15 cellular contexts compared by ENCODE assay signal in genomic region chr4:121073672-121074386, GRCh38. TPM values are rescaled to one million over a fixed set of nuclear protein-coding genes. Genes with fewer than 3 reads are reported as not detected.
DNase-seq lines count a peak whose midpoint lies in the region; ATAC-seq and TF ChIP-seq lines count a peak whose summit lies in the region.
"Had no signal": no experiment of that assay in that cellular context is flagged by ENCODE, and none has a peak within 500 bp of the region (broad histone marks: within the 10 kb centered on the region; RNA-seq: fewer than 3 reads in every experiment).

No MANE protein-coding gene starts in this region.

- no peak overlapping the region for H4K91ac ChIP-seq in H9 (ENCODE audit: insufficient read length, low read depth, low read length)

- H3K9me3 ChIP-seq in CD4-positive, CD25-positive, alpha-beta regulatory T cell (ENCODE audit: control insufficient read depth in 2 of 2, low read length in 2 of 2) = no peaks in the 10 kb centered on the region
- H3K9me3 ChIP-seq in H9 (ENCODE audit: control insufficient read depth, low read depth, low read length) = no peaks in the 10 kb centered on the region

- no peak overlapping the region for H3K14ac ChIP-seq in H9 (ENCODE audit: insufficient read depth, low read length)

- no peak overlapping the region for H3K23ac ChIP-seq in H9 (ENCODE audit: insufficient read length, low read depth, low read length)

- H3K27ac ChIP-seq in CD4-positive, CD25-positive, alpha-beta regulatory T cell (ENCODE audit: insufficient read depth, low read length, poor library complexity, severe bottlenecking) = no peak overlapping the region
- H3K27ac ChIP-seq in H9 (ENCODE audit: insufficient read length, low read depth, low read length) = no peak overlapping the region

- H2BK20ac ChIP-seq in H9 (ENCODE audit: low read depth, low read length, poor library complexity, severe bottlenecking) = no peak overlapping the region

- H3K9ac ChIP-seq in H9 (ENCODE audit: extremely low read depth, insufficient read length, low read length) = no peak overlapping the region

- peaks cover 12% of the 10 kb centered on the region for H3K23me2 ChIP-seq in H9 (ENCODE audit: insufficient read length, low read depth, low read length, poor library complexity, severe bottlenecking)

- peaks cover 83% of the 10 kb centered on the region for H3K27me3 Mint-ChIP-seq in CD4-positive, CD25-positive, alpha-beta regulatory T cell
- H3K27me3 Mint-ChIP-seq in H9 (ENCODE audit: low read depth) (peaks cover 65% of the 10 kb centered on the region), glutamatergic neuron (ENCODE audit: unreplicated experiment) (peaks cover 8% of the 10 kb centered on the region)
- H3K27me3 Mint-ChIP-seq in naive thymus-derived CD8-positive, alpha-beta T cell = peaks cover 6 to 62% (median 29%) of the 10 kb centered on the region in 5 donors

- ATAC-seq in CD4-positive, CD25-positive, alpha-beta regulatory T cell (ENCODE audit: low read depth in 2 of 2) = no peak
- ATAC-seq in naive thymus-derived CD8-positive, alpha-beta T cell = no peak
- ATAC-seq in GM18861 (IDR thresholded peaks at IDR 0.05; ENCODE audit: unreplicated experiment) = no peak
- ATAC-seq in GM19023 (IDR thresholded peaks at IDR 0.05; ENCODE audit: unreplicated experiment) = no peak

- POLR2A ChIA-PET in naive thymus-derived CD8-positive, alpha-beta T cell (lab: Charles Lee) = no interaction called here

- H3K56ac ChIP-seq in H9 (ENCODE audit: insufficient read length, low read depth, low read length) = no peak overlapping the region

- H3K27ac Mint-ChIP-seq in CD4-positive, CD25-positive, alpha-beta regulatory T cell = no peak overlapping the region
- H3K27ac Mint-ChIP-seq in H9 (no peak overlapping the region; a peak in 1 of 7 replicates), glutamatergic neuron (ENCODE audit: unreplicated experiment) (no peak overlapping the region)
- peak overlapping the region in 1 of 10 donors; percentile 54 for H3K27ac Mint-ChIP-seq in naive thymus-derived CD8-positive, alpha-beta T cell
- H3K27ac Mint-ChIP-seq: activated naive CD8-positive, alpha-beta T cell; stimulated activated naive B cell treated with anti-CD40 and anti-IgM and Interleukin-4, amounts not matched to agents 10 μg/mL and 1 μg/mL and 100 μg/mL, for 72 hours had no signal

- H3K4me3 ChIP-seq in CD4-positive, CD25-positive, alpha-beta regulatory T cell (ENCODE audit: low read depth, low read length) = no peak overlapping the region

- peaks cover 0 to 32% (median 14%) of the 10 kb centered on the region in 4 donors for H3K4me1 Mint-ChIP-seq in CD4-positive, CD25-positive, alpha-beta regulatory T cell
- peaks cover 30 to 32% of the 10 kb centered on the region in 2 experiments for H3K4me1 Mint-ChIP-seq in H9
- H3K4me1 Mint-ChIP-seq in glutamatergic neuron (ENCODE audit: low read depth, unreplicated experiment) = peaks cover 2% of the 10 kb centered on the region
- H3K4me1 Mint-ChIP-seq in naive thymus-derived CD8-positive, alpha-beta T cell = peaks cover 18 to 38% (median 29%) of the 10 kb centered on the region in 4 donors

- no peak overlapping the region for H2BK15ac ChIP-seq in H9 (ENCODE audit: low read depth, low read length)

- H3K4me2 ChIP-seq in H9 (ENCODE audit: insufficient read depth, insufficient read length, low read length) = no peak overlapping the region

- H3K36me3 ChIP-seq in CD4-positive, CD25-positive, alpha-beta regulatory T cell (ENCODE audit: control insufficient read depth, insufficient read depth, low read length) = no peaks in the 10 kb centered on the region

- no peak overlapping the region for H2AK5ac ChIP-seq in H9 (ENCODE audit: insufficient read length, low read length)

- H2BK12ac ChIP-seq in H9 (ENCODE audit: insufficient read length, low read depth, low read length) = no peak overlapping the region

- TF ChIP-seq CTCF in H9 (conservative IDR thresholded peaks at IDR 0.05) = peak; percentile 47; the same call in 2 of the 3 replicates
- no peak for TF ChIP-seq CTCF in glutamatergic neuron (IDR thresholded peaks at IDR 0.05; ENCODE audit: partially characterized antibody, unreplicated experiment)

- no peak for DNase-seq in CD4-positive, CD25-positive, alpha-beta regulatory T cell
- DNase-seq in H9 (no peak), glutamatergic neuron (no peak), NCI-H2029 treated with DMSO at 0.1 percent for 48 hours (lab: John Stamatoyannopoulos, UW) (no peak), NCI-H2107 treated with DMSO at 0.1 percent for 48 hours (lab: John Stamatoyannopoulos, UW; ENCODE audit: unreplicated experiment) (no peak)
- DNase-seq in naive thymus-derived CD8-positive, alpha-beta T cell = no peak
- DNase-seq: activated CD8-positive, alpha-beta memory T cell treated with anti-CD3 and anti-CD28 coated beads, Interleukin-2, amount 50 U/mL, for 4 hours; mammary epithelial cell; stimulated activated naive B cell treated with anti-CD40 and anti-IgM and Interleukin-4, amounts not matched to agents 10 μg/mL and 1 μg/mL and 100 μg/mL, for 72 hours; T-helper 1 cell had no signal

- H3T11ph ChIP-seq in H9 (ENCODE audit: low read length) = no peak overlapping the region

- peaks cover 49% of the 10 kb centered on the region for H3K27me3 ChIP-seq in CD4-positive, CD25-positive, alpha-beta regulatory T cell (ENCODE audit: control insufficient read depth, insufficient read depth, low read length)
- H3K27me3 ChIP-seq in H9 (ENCODE audit: insufficient read depth, low read length) = peaks cover 4% of the 10 kb centered on the region; the same call in 1 of the 2 replicates

- no peak overlapping the region for H3K18ac ChIP-seq in H9 (ENCODE audit: insufficient read length, low read depth, low read length)

- H3K36me3 Mint-ChIP-seq in CD4-positive, CD25-positive, alpha-beta regulatory T cell = no peaks in the 10 kb centered on the region
- H3K36me3 Mint-ChIP-seq in H9 (ENCODE audit: insufficient read depth in 1 of 3, low read depth in 3 of 3) (no peaks in the 10 kb centered on the region; a peak in 1 of 7 replicates), glutamatergic neuron (ENCODE audit: unreplicated experiment) (no peaks in the 10 kb centered on the region)
- no peaks in the 10 kb centered on the region for H3K36me3 Mint-ChIP-seq in naive thymus-derived CD8-positive, alpha-beta T cell
- H3K36me3 Mint-ChIP-seq: stimulated activated naive B cell treated with anti-CD40 and anti-IgM and Interleukin-4, amounts not matched to agents 10 μg/mL and 1 μg/mL and 100 μg/mL, for 72 hours had no signal

- H2BK5ac ChIP-seq in H9 (ENCODE audit: insufficient read length, low read length) = no peak overlapping the region

- no peak overlapping the region for H4K5ac ChIP-seq in H9 (ENCODE audit: insufficient read length, low read depth, low read length)

- H3K79me1 ChIP-seq in H9 (ENCODE audit: insufficient read depth, low read depth, low read length, poor library complexity, severe bottlenecking) = no peaks in the 10 kb centered on the region

- H3K79me2 ChIP-seq in H9 (ENCODE audit: insufficient read depth, low read length) = no peaks in the 10 kb centered on the region

- H3K4ac ChIP-seq in H9 (ENCODE audit: low read depth, low read length) = no peak overlapping the region

- H2BK120ac ChIP-seq in H9 (ENCODE audit: low read depth, low read length, poor library complexity, severe bottlenecking) = no peak overlapping the region

- no peak overlapping the region for H2AFZ ChIP-seq in H9 (ENCODE audit: low read length)

- no peak overlapping the region for H4K8ac ChIP-seq in H9 (replicated peaks; ENCODE audit: insufficient read length, low read depth, low read length)

- peaks cover 0 to 2% (median 0%) of the 10 kb centered on the region in 7 donors for H3K9me3 Mint-ChIP-seq in CD4-positive, CD25-positive, alpha-beta regulatory T cell
- no peaks in the 10 kb centered on the region; a peak in 1 of 5 replicates for H3K9me3 Mint-ChIP-seq in H9
- peaks cover 4% of the 10 kb centered on the region for H3K9me3 Mint-ChIP-seq in glutamatergic neuron (ENCODE audit: unreplicated experiment)
- H3K9me3 Mint-ChIP-seq in naive thymus-derived CD8-positive, alpha-beta T cell = peaks cover 0 to 2% (median 0%) of the 10 kb centered on the region in 9 donors
- H3K9me3 Mint-ChIP-seq: stimulated activated naive B cell treated with anti-CD40 and anti-IgM and Interleukin-4, amounts not matched to agents 10 μg/mL and 1 μg/mL and 100 μg/mL, for 72 hours had no signal

- no peaks in the 10 kb centered on the region for H4K20me1 ChIP-seq in H9 (ENCODE audit: control insufficient read depth, insufficient read depth, insufficient read length)

- H3K4me3 Mint-ChIP-seq in CD4-positive, CD25-positive, alpha-beta regulatory T cell = peak overlapping the region; percentile 1 to 65 (median 9)
- peak overlapping the region in 1 of 2 experiments; percentile 64; a peak in 3 of 5 replicates for H3K4me3 Mint-ChIP-seq in H9
- peak overlapping the region; percentile 16 for H3K4me3 Mint-ChIP-seq in glutamatergic neuron (ENCODE audit: unreplicated experiment)
- peak overlapping the region in 9 of 10 donors; percentile 3 to 90 (median 43) for H3K4me3 Mint-ChIP-seq in naive thymus-derived CD8-positive, alpha-beta T cell

- WGBS in H9 (ENCODE audit: extremely low coverage, insufficient read length, low lambda C conversion rate) = no CpG with 5 or more reads among the region's 5 CpGs

- H3K4me1 ChIP-seq in CD4-positive, CD25-positive, alpha-beta regulatory T cell (ENCODE audit: control insufficient read depth, insufficient read depth, low read length, poor library complexity, severe bottlenecking) = peaks cover 27% of the 10 kb centered on the region
- peaks cover 7% of the 10 kb centered on the region for H3K4me1 ChIP-seq in H9 (ENCODE audit: insufficient read depth, low read length)

RNA-seq across cellular contexts. Expression of gene NDNF, which starts 1.5 kb away (rescaled TPM):
- not detected for total RNA-seq in CD4-positive, CD25-positive, alpha-beta regulatory T cell
- polyA plus RNA-seq in CD4-positive, CD25-positive, alpha-beta regulatory T cell = under 1 TPM in 1 of 4 donors, not detected in 3; 0.11 TPM
- total RNA-seq in H9 (2021) = 0.15 and 0.17 TPM in 2 replicates
- total RNA-seq in glutamatergic neuron (ENCODE audit: unreplicated experiment) = 1.3 TPM
- total RNA-seq in naive thymus-derived CD8-positive, alpha-beta T cell = not detected
- not detected for polyA plus RNA-seq in naive thymus-derived CD8-positive, alpha-beta T cell
- total RNA-seq: bronchial epithelial cell had no signal
- polyA plus RNA-seq: AG04450, mammary epithelial cell had no signal
